In genomic region chrX:72621619-72622485, GRCh38 we compare ENCODE assay signal across 8 cellular contexts. TPM values are rescaled to one million over a fixed set of nuclear protein-coding genes. Genes with fewer than 3 reads are reported as not detected.
DNase-seq lines count a peak whose midpoint lies in the region; ATAC-seq and TF ChIP-seq lines count a peak whose summit lies in the region.

No MANE protein-coding gene starts in this region.

- H3K4me1 Mint-ChIP-seq in activated CD4-positive, alpha-beta T cell treated with anti-CD3 and anti-CD28 coated beads, Interleukin-2, amount 10 ng/mL, durations not matched to agents 7 days and 5 days, result peaks cover 19% of the 10 kb centered on the region
- peaks cover 18% of the 10 kb centered on the region for H3K4me1 Mint-ChIP-seq in activated naive CD8-positive, alpha-beta T cell (ENCODE audit: low read depth)
- H3K4me1 Mint-ChIP-seq in stimulated activated naive CD8-positive, alpha-beta T cell treated with anti-CD3 and anti-CD28 coated beads, Interleukin-15, Interleukin-2, amounts not matched to agents 100 ng/mL and 50 ng/mL, for 24 hours (ENCODE audit: low read depth), result peaks cover 28% of the 10 kb centered on the region
- H3K4me1 Mint-ChIP-seq in CD8-positive, alpha-beta memory T cell, result peaks cover 0 to 15% (median 0%) of the 10 kb centered on the region in 3 donors

- H3K27ac Mint-ChIP-seq in activated CD4-positive, alpha-beta T cell treated with anti-CD3 and anti-CD28 coated beads, Interleukin-2, amount 10 ng/mL, durations not matched to agents 7 days and 5 days, result peak overlapping the region; percentile 38
- peak overlapping the region; percentile 91 for H3K27ac Mint-ChIP-seq in activated naive CD8-positive, alpha-beta T cell
- peak overlapping the region; percentile 94 for H3K27ac Mint-ChIP-seq in stimulated activated naive CD8-positive, alpha-beta T cell treated with anti-CD3 and anti-CD28 coated beads, Interleukin-15, Interleukin-2, amounts not matched to agents 100 ng/mL and 50 ng/mL, for 24 hours
- H3K27ac Mint-ChIP-seq in CD8-positive, alpha-beta memory T cell, result peak overlapping the region in 1 of 8 donors; percentile 19

- no peak for TF ChIP-seq CTCF in WERI-Rb-1 (IDR thresholded peaks at IDR 0.05; ENCODE audit: low read depth, low read length)

- H3K27me3 Mint-ChIP-seq in activated CD4-positive, alpha-beta T cell treated with anti-CD3 and anti-CD28 coated beads, Interleukin-2, amount 10 ng/mL, durations not matched to agents 7 days and 5 days, result no peaks in the 10 kb centered on the region
- H3K27me3 Mint-ChIP-seq in activated naive CD8-positive, alpha-beta T cell, result no peaks in the 10 kb centered on the region
- H3K27me3 Mint-ChIP-seq in stimulated activated naive CD8-positive, alpha-beta T cell treated with anti-CD3 and anti-CD28 coated beads, Interleukin-15, Interleukin-2, amounts not matched to agents 100 ng/mL and 50 ng/mL, for 24 hours, result peaks cover 6% of the 10 kb centered on the region
- H3K27me3 Mint-ChIP-seq in CD8-positive, alpha-beta memory T cell, result peaks cover 0 to 7% of the 10 kb centered on the region in 2 donors

- CTCF ChIA-PET in activated CD4-positive, alpha-beta T cell treated with anti-CD3 and anti-CD28 coated beads, Interleukin-2, amount 10 ng/mL, durations not matched to agents 7 days and 5 days (lab: Charles Lee), result no interaction called here
- CTCF ChIA-PET in CD8-positive, alpha-beta memory T cell (lab: Charles Lee), result no interaction called here

- no peaks in the 10 kb centered on the region for H3K9me3 Mint-ChIP-seq in activated CD4-positive, alpha-beta T cell treated with anti-CD3 and anti-CD28 coated beads, Interleukin-2, amount 10 ng/mL, durations not matched to agents 7 days and 5 days
- H3K9me3 Mint-ChIP-seq in activated naive CD8-positive, alpha-beta T cell (ENCODE audit: low read depth), result peaks cover 5% of the 10 kb centered on the region
- no peaks in the 10 kb centered on the region for H3K9me3 Mint-ChIP-seq in stimulated activated naive CD8-positive, alpha-beta T cell treated with anti-CD3 and anti-CD28 coated beads, Interleukin-15, Interleukin-2, amounts not matched to agents 100 ng/mL and 50 ng/mL, for 24 hours
- no peaks in the 10 kb centered on the region for H3K9me3 Mint-ChIP-seq in CD8-positive, alpha-beta memory T cell

- peaks cover 4% of the 10 kb centered on the region for H3K27me3 ChIP-seq in WERI-Rb-1 (ENCODE audit: insufficient read depth, low read depth, severe bottlenecking)
- no peaks in the 10 kb centered on the region for H3K27me3 ChIP-seq in CD8-positive, alpha-beta memory T cell (ENCODE audit: insufficient read depth, low read length, poor library complexity, severe bottlenecking)

- peak; percentile 92 for ATAC-seq in HG03039 (IDR thresholded peaks at IDR 0.05; ENCODE audit: unreplicated experiment)

- H3K4me1 ChIP-seq in CD8-positive, alpha-beta memory T cell (ENCODE audit: insufficient read depth, low read length), result no peaks in the 10 kb centered on the region

- no peak for DNase-seq in activated CD4-positive, alpha-beta T cell treated with anti-CD3 and anti-CD28 coated beads, Interleukin-2, amount 10 ng/mL, durations not matched to agents 7 days and 5 days
- no peak for DNase-seq in activated CD4-positive, alpha-beta T cell treated with anti-CD3 and anti-CD28 coated beads, Interleukin-2, amount 50 U/mL, for 4 hours
- DNase-seq in WERI-Rb-1, result no peak
- no peak for DNase-seq in CD8-positive, alpha-beta memory T cell
- DNase-seq in activated CD4-positive, alpha-beta T cell treated with anti-CD3 and anti-CD28 coated beads for 4 hours, result no peak

- H3K4me3 ChIP-seq in WERI-Rb-1 (ENCODE audit: low read depth, low read length), result no peak overlapping the region
- no peak overlapping the region for H3K4me3 ChIP-seq in CD8-positive, alpha-beta memory T cell (ENCODE audit: low read length)

- no peaks in the 10 kb centered on the region for H3K36me3 ChIP-seq in WERI-Rb-1
- H3K36me3 ChIP-seq in CD8-positive, alpha-beta memory T cell (ENCODE audit: insufficient read depth, low read length), result no peaks in the 10 kb centered on the region

- H3K27ac ChIP-seq in WERI-Rb-1, result no peak overlapping the region
- H3K27ac ChIP-seq in CD8-positive, alpha-beta memory T cell (ENCODE audit: low read depth, low read length), result no peak overlapping the region

- H3K9me3 ChIP-seq in WERI-Rb-1 (ENCODE audit: severe bottlenecking), result no peaks in the 10 kb centered on the region
- H3K9me3 ChIP-seq in CD8-positive, alpha-beta memory T cell (ENCODE audit: low read length), result no peaks in the 10 kb centered on the region

- no peak overlapping the region for H3K4me3 Mint-ChIP-seq in activated CD4-positive, alpha-beta T cell treated with anti-CD3 and anti-CD28 coated beads, Interleukin-2, amount 10 ng/mL, durations not matched to agents 7 days and 5 days
- no peak overlapping the region for H3K4me3 Mint-ChIP-seq in activated naive CD8-positive, alpha-beta T cell
- H3K4me3 Mint-ChIP-seq in stimulated activated naive CD8-positive, alpha-beta T cell treated with anti-CD3 and anti-CD28 coated beads, Interleukin-15, Interleukin-2, amounts not matched to agents 100 ng/mL and 50 ng/mL, for 24 hours, result no peak overlapping the region
- no peak overlapping the region for H3K4me3 Mint-ChIP-seq in CD8-positive, alpha-beta memory T cell

- POLR2A ChIA-PET in activated CD4-positive, alpha-beta T cell treated with anti-CD3 and anti-CD28 coated beads, Interleukin-2, amount 10 ng/mL, durations not matched to agents 7 days and 5 days (lab: Charles Lee), result no interaction called here
- POLR2A ChIA-PET in CD8-positive, alpha-beta memory T cell (lab: Charles Lee), result no interaction called here

- peaks cover 3% of the 10 kb centered on the region for H3K36me3 Mint-ChIP-seq in activated CD4-positive, alpha-beta T cell treated with anti-CD3 and anti-CD28 coated beads, Interleukin-2, amount 10 ng/mL, durations not matched to agents 7 days and 5 days (ENCODE audit: low read depth)
- H3K36me3 Mint-ChIP-seq in activated naive CD8-positive, alpha-beta T cell, result peaks cover 4% of the 10 kb centered on the region
- H3K36me3 Mint-ChIP-seq in stimulated activated naive CD8-positive, alpha-beta T cell treated with anti-CD3 and anti-CD28 coated beads, Interleukin-15, Interleukin-2, amounts not matched to agents 100 ng/mL and 50 ng/mL, for 24 hours (ENCODE audit: low read depth), result peaks cover 11% of the 10 kb centered on the region
- no peaks in the 10 kb centered on the region for H3K36me3 Mint-ChIP-seq in CD8-positive, alpha-beta memory T cell

RNA-seq across cellular contexts. Expression of gene HDAC8, which starts 49.2 kb away (rescaled TPM):
- 10 to 100 TPM; 22.2 to 24.6 TPM for total RNA-seq in activated CD4-positive, alpha-beta T cell treated with anti-CD3 and anti-CD28 coated beads, Interleukin-2, amount 10 ng/mL, durations not matched to agents 7 days and 5 days
- 10 to 100 TPM; 17.3 to 17.8 TPM for total RNA-seq in CD8-positive, alpha-beta memory T cell
- 16.4 TPM for polyA plus RNA-seq in CD8-positive, alpha-beta memory T cell
